ENCODE assay signal across 7 cellular contexts in genomic region chr7:115476666-115477065, GRCh38.
DNase-seq lines count a peak whose midpoint lies in the region; ATAC-seq and TF ChIP-seq lines count a peak whose summit lies in the region.

No MANE protein-coding gene starts in this region.

- intact Hi-C loops in gastrocnemius medialis (cut with DNase I; ENCODE audit: low total_unique reads), result no loop called here

- in situ Hi-C loops in gastrocnemius medialis (cut with MboI; ENCODE audit: low sequenced_read_pairs in 4 of 4), result no loop called here

- CTCF ChIA-PET in HEK293 (lab: Yijun Ruan, JAX), result interaction anchor here (0.6 kb wide), 1 partner anchor 50 kb away, joined by 3 read pairs; no protein-coding TSS in a partner anchor

- no peak for TF ChIP-seq POLR2A in gastrocnemius medialis (IDR thresholded peaks at IDR 0.05)

- H3K36me3 ChIP-seq in HEK293 (ENCODE audit: control insufficient read depth in 2 of 2, insufficient read depth in 1 of 2, low read length in 2 of 2) (no peaks in the 10 kb centered on the region), gastrocnemius medialis (no peaks in the 10 kb centered on the region), WERI-Rb-1 (no peaks in the 10 kb centered on the region)

- TF ChIP-seq CTCF in HEK293 (tag by site-specific recombination; IDR thresholded peaks at IDR 0.05) (no peak), fibroblast of villous mesenchyme (IDR thresholded peaks at IDR 0.05; ENCODE audit: insufficient read depth, low read depth, low read length) (no peak), gastrocnemius medialis (IDR thresholded peaks at IDR 0.05 in 4 of 5, conservative IDR thresholded peaks at IDR 0.05 in 1 of 5) (no peak), WERI-Rb-1 (IDR thresholded peaks at IDR 0.05; ENCODE audit: low read depth, low read length) (no peak)

- DNase-seq in NCI-H748 (lab: John Stamatoyannopoulos, UW; ENCODE audit: unreplicated experiment) (peak; percentile 95), fibroblast of villous mesenchyme (ENCODE audit: low read depth) (no peak), gastrocnemius medialis (no peak), WERI-Rb-1 (no peak), globus pallidus (ENCODE audit: low spot score) (no peak), A172 (ENCODE audit: low spot score) (no peak)

- no peak for ATAC-seq in gastrocnemius medialis

- H3K27ac ChIP-seq in HEK293 (ENCODE audit: extremely low read depth, low read depth, low read length) (no peak overlapping the region), gastrocnemius medialis (no peak overlapping the region), WERI-Rb-1 (no peak overlapping the region)

- H3K9me3 ChIP-seq in HEK293 (ENCODE audit: control insufficient read depth, insufficient read depth, low read depth, low read length) (no peaks in the 10 kb centered on the region), gastrocnemius medialis (no peaks in the 10 kb centered on the region), WERI-Rb-1 (ENCODE audit: severe bottlenecking) (no peaks in the 10 kb centered on the region)

- POLR2A ChIA-PET in HEK293 (lab: Yijun Ruan, JAX), result no interaction called here

- peaks cover 3 to 17% (median 4%) of the 10 kb centered on the region in 3 donors for H3K27me3 ChIP-seq in gastrocnemius medialis
- H3K27me3 ChIP-seq in WERI-Rb-1 (ENCODE audit: insufficient read depth, low read depth, severe bottlenecking), result no peaks in the 10 kb centered on the region

- H3K4me1 ChIP-seq in HEK293 (ENCODE audit: control insufficient read depth, insufficient read depth, low read length) (no peaks in the 10 kb centered on the region; the same call in 1 of the 2 replicates), gastrocnemius medialis (no peaks in the 10 kb centered on the region)

- no peak overlapping the region for H3K4me3 ChIP-seq in HEK293 (ENCODE audit: low read depth, low read length)
- H3K4me3 ChIP-seq in fibroblast of villous mesenchyme (ENCODE audit: low read depth, low read length), result peak overlapping the region; percentile 57
- peak overlapping the region in 3 of 4 donors; percentile 38 to 43 (median 39) for H3K4me3 ChIP-seq in gastrocnemius medialis
- no peak overlapping the region for H3K4me3 ChIP-seq in WERI-Rb-1 (ENCODE audit: low read depth, low read length)

TF ChIP-seq in HEK293, 187 proteins besides CTCF, POLR2A, EP300 and RAD21:
- peak; percentile 60 for TF ChIP-seq FEZF1 (tag by site-specific recombination; IDR thresholded peaks at IDR 0.05)
- no peak for TF ChIP-seq ZNF404 (tag by site-specific recombination; IDR thresholded peaks at IDR 0.05)

Comparison
In these comparisons a context has a peak if more than half of its experiments do, and no peak if none do; other contexts are left out.
1. H3K4me3 ChIP-seq: peak in fibroblast of villous mesenchyme (single experiment) and gastrocnemius medialis (3 of 4); none in HEK293 (single experiment) and WERI-Rb-1 (single experiment).